Comparison of ENCODE assay signal across 14 cellular contexts in genomic region chr16:51243836-51244483, GRCh38.
DNase-seq lines count a peak whose midpoint lies in the region; ATAC-seq, FAIRE-seq and TF ChIP-seq lines count a peak whose summit lies in the region.
"Had no signal": no experiment of that assay in that cellular context is flagged by ENCODE, and none has a peak within 500 bp of the region (broad histone marks: within the 10 kb centered on the region; RNA-seq: fewer than 3 reads in every experiment).

No MANE protein-coding gene starts in this region.

- no peak for TF ChIP-seq CTCF in fibroblast of mammary gland (conservative IDR thresholded peaks at IDR 0.05; ENCODE audit: control insufficient read depth, insufficient read depth, low read depth, low read length)

- H3K4me3 ChIP-seq in fibroblast of mammary gland (ENCODE audit: control insufficient read depth, low read depth, low read length) = no peak overlapping the region
- H3K4me3 ChIP-seq: thoracic aorta had no signal

- FAIRE-seq in RCC 7860 (lab: Jason Lieb, UNC) = no peak

- ATAC-seq in GM19324 (IDR thresholded peaks at IDR 0.05; ENCODE audit: low FRiP score, unreplicated experiment) = no peak

- DNase-seq in Daoy (ENCODE audit: low read depth) (peak; percentile 27), NCI-H774 (lab: John Stamatoyannopoulos, UW) (peak; percentile 24), fibroblast of mammary gland (ENCODE audit: low read depth) (peak; percentile 18), mucosa of gallbladder (ENCODE audit: low spot score) (peak; percentile 74), DMS153 (lab: John Stamatoyannopoulos, UW) (no peak), RCC 7860 (ENCODE audit: low spot score) (no peak), epidermal melanocyte (ENCODE audit: insufficient read length, low spot score) (no peak)
- DNase-seq: activated B cell treated with CpG ODN at 0.5 μM for 24 hours, DMS79, midbrain, NCI-H2171 treated with DMSO at 0.1 percent for 48 hours, occipital lobe had no signal

Comparison
In these comparisons a context has a peak if more than half of its experiments do, and no peak if none do; other contexts are left out.
1. DNase-seq: peak in Daoy (single experiment), NCI-H774 (single experiment), fibroblast of mammary gland (single experiment) and mucosa of gallbladder (single experiment); none in DMS153 (single experiment), RCC 7860 (single experiment) and epidermal melanocyte (single experiment).